In the genomic region with DNA sequence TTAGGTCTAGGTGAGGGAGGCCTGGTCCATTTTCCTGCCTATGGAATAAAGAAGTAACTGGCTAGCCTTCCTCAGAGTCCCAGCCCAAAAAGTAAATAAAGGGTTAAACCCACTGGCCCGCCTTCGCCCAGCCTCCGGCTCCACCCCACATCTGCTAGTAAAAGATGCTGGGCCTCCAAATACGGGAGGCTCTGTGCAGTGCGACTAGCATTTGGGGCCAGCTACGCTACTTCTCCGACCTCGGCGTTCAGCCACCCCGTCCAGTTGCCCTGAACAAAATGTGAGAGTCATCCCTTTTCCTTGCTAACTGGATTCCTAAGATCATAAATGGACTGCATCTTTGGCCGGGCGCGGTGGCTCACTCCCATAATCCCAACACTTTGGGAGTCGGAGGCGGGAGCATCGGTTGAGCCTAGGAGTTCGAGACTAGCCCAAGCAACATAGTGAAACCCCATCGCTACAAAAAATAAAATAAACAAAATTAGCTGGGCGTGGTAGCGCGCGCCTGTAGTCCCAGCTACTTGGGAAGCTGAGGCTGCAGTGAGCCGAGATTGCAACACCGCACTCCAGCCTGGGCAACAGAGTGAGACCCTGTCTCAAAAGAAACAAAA, we compare ENCODE assay signal across 8 cellular contexts. TPM values are rescaled to one million over a fixed set of nuclear protein-coding genes. Genes with fewer than 3 reads are reported as not detected.
DNase-seq lines count a peak whose midpoint lies in the region; ATAC-seq and TF ChIP-seq lines count a peak whose summit lies in the region.

No MANE protein-coding gene starts in this region.

- no peak for TF ChIP-seq CTCF in endodermal cell (conservative IDR thresholded peaks at IDR 0.05)

- H3K4me3 ChIP-seq in endodermal cell (ENCODE audit: low read length) (peak overlapping the region; percentile 72), mesodermal cell (ENCODE audit: extremely low read depth, insufficient read depth, low read length, poor library complexity, severe bottlenecking) (peak overlapping the region; percentile 65)

- H3K27me3 ChIP-seq in endodermal cell (ENCODE audit: control insufficient read depth, insufficient read depth, low read length, poor library complexity, severe bottlenecking) = peaks cover 57% of the 10 kb centered on the region

- H3K36me3 ChIP-seq in endodermal cell (ENCODE audit: control insufficient read depth, insufficient read depth, low read length) (no peaks in the 10 kb centered on the region), mesodermal cell (ENCODE audit: control insufficient read depth, insufficient read depth, low read length) (no peaks in the 10 kb centered on the region)

- H3K4me1 Mint-ChIP-seq in endodermal cell = no peaks in the 10 kb centered on the region
- peaks cover 7 to 22% of the 10 kb centered on the region in 2 donors for H3K4me1 Mint-ChIP-seq in stimulated activated naive B cell treated with anti-CD40 and anti-IgM and Interleukin-4, amounts not matched to agents 10 μg/mL and 1 μg/mL and 100 μg/mL, for 72 hours

- DNase-seq in EL (peak; percentile 80), NCI-H446 treated with DMSO at 0.1 percent for 48 hours (lab: John Stamatoyannopoulos, UW) (peak; percentile 7), endodermal cell (peak; percentile 91), NCI-H187 (lab: John Stamatoyannopoulos, UW) (no peak), H4 (ENCODE audit: low spot score) (no peak)
- DNase-seq in activated CD8-positive, alpha-beta memory T cell treated with anti-CD3 and anti-CD28 coated beads, Interleukin-2, amount 50 U/mL, for 48 hours = peak; percentile 67
- no peak for DNase-seq in stimulated activated naive B cell treated with anti-CD40 and anti-IgM and Interleukin-4, amounts not matched to agents 10 μg/mL and 1 μg/mL and 100 μg/mL, for 72 hours

- WGBS in endodermal cell (ENCODE audit: insufficient coverage in 1 of 2, insufficient read length in 1 of 2), 2 experiments = 21 to 33% methylated on average over 12 to 24 of the region's 24 CpGs
- whole genome bisulfite sequencing in mesodermal cell (ENCODE audit: insufficient coverage in 2 of 2), 2 experiments = 23 to 25% methylated on average over 22 of the region's 24 CpGs

- peak overlapping the region; percentile 63 for H3K4me3 Mint-ChIP-seq in endodermal cell
- no peak overlapping the region for H3K4me3 Mint-ChIP-seq in stimulated activated naive B cell treated with anti-CD40 and anti-IgM and Interleukin-4, amounts not matched to agents 10 μg/mL and 1 μg/mL and 100 μg/mL, for 72 hours

- no peak overlapping the region for H3K9ac ChIP-seq in endodermal cell (ENCODE audit: extremely low read depth, low read length, poor library complexity, severe bottlenecking)

- no peak overlapping the region for H3K27ac ChIP-seq in endodermal cell (ENCODE audit: low read depth, low read length)
- H3K27ac ChIP-seq in mesodermal cell (ENCODE audit: low read depth, low read length, severe bottlenecking) = no peak overlapping the region

- peak; percentile 70 to 74 for ATAC-seq in stimulated activated naive B cell treated with anti-CD40 and anti-IgM and Interleukin-4, amounts not matched to agents 10 μg/mL and 1 μg/mL and 100 μg/mL, for 72 hours (replicated peaks)

- H3K4me1 ChIP-seq in endodermal cell (ENCODE audit: control insufficient read depth, insufficient read depth, low read length) (no peaks in the 10 kb centered on the region), mesodermal cell (ENCODE audit: control insufficient read depth, insufficient read depth, low read length, poor library complexity, severe bottlenecking) (peaks cover 13% of the 10 kb centered on the region)

- H3K9me3 ChIP-seq in endodermal cell (ENCODE audit: control insufficient read depth, low read length) (no peaks in the 10 kb centered on the region), mesodermal cell (ENCODE audit: control insufficient read depth, low read length) (no peaks in the 10 kb centered on the region)

- H3K27ac Mint-ChIP-seq in endodermal cell = no peak overlapping the region
- H3K27ac Mint-ChIP-seq in stimulated activated naive B cell treated with anti-CD40 and anti-IgM and Interleukin-4, amounts not matched to agents 10 μg/mL and 1 μg/mL and 100 μg/mL, for 72 hours = no peak overlapping the region

- H3K36me3 Mint-ChIP-seq in endodermal cell (ENCODE audit: low read depth) = no peaks in the 10 kb centered on the region
- no peaks in the 10 kb centered on the region for H3K36me3 Mint-ChIP-seq in stimulated activated naive B cell treated with anti-CD40 and anti-IgM and Interleukin-4, amounts not matched to agents 10 μg/mL and 1 μg/mL and 100 μg/mL, for 72 hours

- no peaks in the 10 kb centered on the region for H3K9me3 Mint-ChIP-seq in endodermal cell
- no peaks in the 10 kb centered on the region for H3K9me3 Mint-ChIP-seq in stimulated activated naive B cell treated with anti-CD40 and anti-IgM and Interleukin-4, amounts not matched to agents 10 μg/mL and 1 μg/mL and 100 μg/mL, for 72 hours

- H3K27me3 Mint-ChIP-seq in endodermal cell (ENCODE audit: insufficient read depth) = peaks cover 57% of the 10 kb centered on the region
- H3K27me3 Mint-ChIP-seq in stimulated activated naive B cell treated with anti-CD40 and anti-IgM and Interleukin-4, amounts not matched to agents 10 μg/mL and 1 μg/mL and 100 μg/mL, for 72 hours = peaks cover 29 to 51% of the 10 kb centered on the region in 2 donors

RNA-seq across cellular contexts. Expression of a gene that starts 0.9 kb away (rescaled TPM):
- 10 to 100 TPM; 16.2 to 18.3 TPM for total RNA-seq in endodermal cell
- polyA plus RNA-seq in endodermal cell (2013, experiment 1 of 2) = 19.7 TPM
- 18.1 TPM for polyA plus RNA-seq in endodermal cell (2013, experiment 2 of 2)
- 9.4 TPM for polyA plus RNA-seq in mesodermal cell (2013, experiment 1 of 2)
- polyA plus RNA-seq in mesodermal cell (2013, experiment 2 of 2) = 7.8 TPM
- 1.2 and 1.8 TPM in 2 replicates for total RNA-seq in H4 (2014; rRNA removed; shearing (Covaris generic))

RNA-seq across cellular contexts. Expression of a gene that starts 34.1 kb away (rescaled TPM):
- total RNA-seq in endodermal cell = not detected
- polyA plus RNA-seq in endodermal cell (2013, experiment 1 of 2) = not detected
- polyA plus RNA-seq in endodermal cell (2013, experiment 2 of 2) = not detected
- not detected for polyA plus RNA-seq in mesodermal cell (2013, experiment 1 of 2)
- not detected for polyA plus RNA-seq in mesodermal cell (2013, experiment 2 of 2)
- not detected in 2 replicates for total RNA-seq in H4 (2014; rRNA removed; shearing (Covaris generic))

RNA-seq across cellular contexts. Expression of a gene that starts 45.5 kb away (rescaled TPM):
- 1 to 10 TPM; 1.3 to 1.4 TPM for total RNA-seq in endodermal cell
- not detected for polyA plus RNA-seq in endodermal cell (2013, experiment 1 of 2)
- polyA plus RNA-seq in endodermal cell (2013, experiment 2 of 2) = not detected
- not detected for polyA plus RNA-seq in mesodermal cell (2013, experiment 1 of 2)
- not detected for polyA plus RNA-seq in mesodermal cell (2013, experiment 2 of 2)
- total RNA-seq in H4 (2014; rRNA removed; shearing (Covaris generic)) = 0.17 TPM in 1 of 2 replicates, not detected in the other

Comparison
In these comparisons a context has a peak if more than half of its experiments do, and no peak if none do; other contexts are left out.
1. DNase-seq: peak in EL (single experiment), NCI-H446 treated with DMSO at 0.1 percent for 48 hours (single experiment), activated CD8-positive, alpha-beta memory T cell treated with anti-CD3 and anti-CD28 coated beads, Interleukin-2, amount 50 U/mL, for 48 hours (single experiment) and endodermal cell (single experiment); none in stimulated activated naive B cell treated with anti-CD40 and anti-IgM and Interleukin-4, amounts not matched to agents 10 μg/mL and 1 μg/mL and 100 μg/mL, for 72 hours (single experiment), NCI-H187 (0 of 2) and H4 (single experiment).